12 cellular contexts compared by ENCODE assay signal in the genomic region with DNA sequence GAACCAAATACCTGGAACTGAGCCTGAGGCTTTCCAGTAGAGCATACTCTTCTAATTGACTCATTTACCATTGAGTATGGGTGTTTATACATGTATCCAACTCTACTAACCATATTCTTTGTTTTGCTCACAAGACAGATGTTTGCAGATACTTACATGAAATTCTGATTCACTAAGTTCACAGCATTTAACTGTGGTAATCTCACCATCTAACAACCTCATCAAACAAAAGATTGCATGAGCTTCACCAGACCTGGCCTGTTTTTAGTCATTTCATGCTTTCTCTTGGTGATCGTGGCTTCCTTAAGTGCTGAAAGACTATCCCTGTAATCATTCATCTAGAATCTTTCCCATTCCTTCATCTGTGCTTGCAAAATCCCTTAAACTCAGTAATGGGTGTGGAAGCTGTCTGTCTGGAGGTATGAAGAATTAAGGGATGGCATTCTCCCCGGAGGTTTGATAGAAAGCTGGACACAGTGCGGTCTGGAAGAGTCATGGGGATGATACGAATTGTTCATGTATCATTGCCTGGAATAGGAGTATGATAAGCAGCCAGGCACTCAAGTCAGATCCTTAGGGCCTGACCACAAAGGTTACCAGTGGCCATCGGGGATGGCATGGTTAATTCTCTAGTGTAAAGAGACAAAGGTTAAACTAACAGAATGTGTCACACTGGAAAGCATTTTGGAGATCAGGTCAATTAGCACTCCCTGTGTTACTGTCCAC. TPM values are rescaled to one million over a fixed set of nuclear protein-coding genes. Genes with fewer than 3 reads are reported as not detected.
DNase-seq lines count a peak whose midpoint lies in the region; ATAC-seq and TF ChIP-seq lines count a peak whose summit lies in the region.
"Had no signal": no experiment of that assay in that cellular context is flagged by ENCODE, and none has a peak within 500 bp of the region (broad histone marks: within the 10 kb centered on the region; RNA-seq: fewer than 3 reads in every experiment).

No MANE protein-coding gene starts in this region.

- no peaks in the 10 kb centered on the region for H3K27me3 ChIP-seq in brain microvascular endothelial cell (replicated peaks)
- H3K27me3 ChIP-seq in muscle layer of colon (ENCODE audit: control insufficient read depth in 1 of 2, insufficient read depth in 2 of 2, low read length in 2 of 2): no peaks in the 10 kb centered on the region
- H3K27me3 ChIP-seq in tibial nerve: no peaks in the 10 kb centered on the region
- H3K27me3 ChIP-seq in suprapubic skin: no peaks in the 10 kb centered on the region
- H3K27me3 ChIP-seq: testis had no signal

- peak; percentile 49 for DNase-seq in AG20443 (ENCODE audit: low spot score)
- DNase-seq in HK-2 (ENCODE audit: unreplicated experiment): peak; percentile 36
- no peak for DNase-seq in brain microvascular endothelial cell
- DNase-seq in tibial nerve (ENCODE audit: low spot score in 2 of 2): no peak
- no peak for DNase-seq in suprapubic skin (ENCODE audit: low spot score in 2 of 2)
- DNase-seq: NCI-H526 treated with DMSO at 0.1 percent for 48 hours; nephron progenitor cell; stimulated activated CD4-positive, alpha-beta T cell treated with anti-CD3 and anti-CD28 coated beads, Interleukin-2, amount 100 ng/mL, for 48 hours; testis had no signal

- H3K9ac ChIP-seq in muscle layer of colon (ENCODE audit: low read length): no peak overlapping the region

- ATAC-seq in HG02840 (IDR thresholded peaks at IDR 0.05; ENCODE audit: low FRiP score, unreplicated experiment): no peak
- no peak for ATAC-seq in HG02588 (IDR thresholded peaks at IDR 0.05; ENCODE audit: unreplicated experiment)

- 74 to 78% methylated on average over 5 of the region's 5 CpGs for WGBS in tibial nerve, 2 donors
- WGBS in suprapubic skin: 80% methylated on average over 5 of the region's 5 CpGs

- no peaks in the 10 kb centered on the region for H3K36me3 ChIP-seq in brain microvascular endothelial cell (replicated peaks)
- H3K36me3 ChIP-seq in muscle layer of colon (ENCODE audit: insufficient read depth, low read length): no peaks in the 10 kb centered on the region
- no peaks in the 10 kb centered on the region for H3K36me3 ChIP-seq in tibial nerve
- no peaks in the 10 kb centered on the region for H3K36me3 ChIP-seq in suprapubic skin

- TF ChIP-seq CTCF in brain microvascular endothelial cell (IDR thresholded peaks at IDR 0.05; ENCODE audit: low read depth, low read length, missing control alignments) (no peak), tibial nerve (IDR thresholded peaks at IDR 0.05) (no peak), suprapubic skin (IDR thresholded peaks at IDR 0.05) (no peak)

- TF ChIP-seq EP300 in tibial nerve (IDR thresholded peaks at IDR 0.05): no peak
- no peak for TF ChIP-seq EP300 in suprapubic skin (IDR thresholded peaks at IDR 0.05)

- H3K4me3 ChIP-seq in brain microvascular endothelial cell (ENCODE audit: low read depth, low read length) (no peak overlapping the region), muscle layer of colon (ENCODE audit: low read depth in 1 of 2, low read length in 2 of 2) (no peak overlapping the region), tibial nerve (no peak overlapping the region), suprapubic skin (no peak overlapping the region)
- H3K4me3 ChIP-seq: testis had no signal

- H3K9me3 ChIP-seq in muscle layer of colon (ENCODE audit: low read length) (no peaks in the 10 kb centered on the region), tibial nerve (no peaks in the 10 kb centered on the region), suprapubic skin (no peaks in the 10 kb centered on the region)
- H3K9me3 ChIP-seq: testis had no signal

- no peak for TF ChIP-seq POLR2A in tibial nerve (IDR thresholded peaks at IDR 0.05)
- no peak for TF ChIP-seq POLR2A in suprapubic skin (IDR thresholded peaks at IDR 0.05)

- in situ Hi-C loops in brain microvascular endothelial cell (cut with HindIII; ENCODE audit: low pct_ligation_motif_present, low sequenced_read_pairs): no loop called here

- H3K27ac ChIP-seq in brain microvascular endothelial cell: peak overlapping the region; percentile 32
- H3K27ac ChIP-seq in muscle layer of colon (ENCODE audit: low read depth, low read length): peak overlapping the region; percentile 14
- no peak overlapping the region for H3K27ac ChIP-seq in tibial nerve
- H3K27ac ChIP-seq in suprapubic skin: no peak overlapping the region
- H3K27ac ChIP-seq: testis had no signal

- H3K4me1 ChIP-seq in muscle layer of colon (ENCODE audit: insufficient read depth, low read length) (peaks cover 11% of the 10 kb centered on the region), tibial nerve (peaks cover 0 to 4% (median 0%) of the 10 kb centered on the region in 4 donors), suprapubic skin (peaks cover 14% of the 10 kb centered on the region)

RNA-seq across cellular contexts. Expression of gene IL1R1, which starts 42.0 kb away (rescaled TPM):
- total RNA-seq in tibial nerve (10 to 100 TPM; 29.5 to 81.2 (median 57.4) TPM), suprapubic skin (10 to 100 TPM; 52.1 to 90.0 (median 58.8) TPM)

Comparison
In these comparisons a context has a peak if more than half of its experiments do, and no peak if none do; other contexts are left out.
1. DNase-seq: peak in AG20443 (single experiment) and HK-2 (single experiment); none in brain microvascular endothelial cell (single experiment), tibial nerve (0 of 2) and suprapubic skin (0 of 2).
2. H3K27ac ChIP-seq: peak in brain microvascular endothelial cell (single experiment) and muscle layer of colon (single experiment); none in tibial nerve (0 of 4) and suprapubic skin (single experiment).